Comparison of ENCODE assay signal across 19 cellular contexts in genomic region chr2:37893327-37893726, GRCh38. TPM values are rescaled to one million over a fixed set of nuclear protein-coding genes. Genes with fewer than 3 reads are reported as not detected.
DNase-seq lines count a peak whose midpoint lies in the region; ATAC-seq and TF ChIP-seq lines count a peak whose summit lies in the region.
"Had no signal": no experiment of that assay in that cellular context is flagged by ENCODE, and none has a peak within 500 bp of the region (broad histone marks: within the 10 kb centered on the region; RNA-seq: fewer than 3 reads in every experiment).

No MANE protein-coding gene starts in this region.

- no peaks in the 10 kb centered on the region for H3K36me3 ChIP-seq in OCI-LY1 (ENCODE audit: insufficient read depth, low read length)
- H3K36me3 ChIP-seq: gastrocnemius medialis, ovary, stomach, upper lobe of right lung had no signal

- intact Hi-C loops in activated naive CD4-positive, alpha-beta T cell treated with anti-CD3 and anti-CD28 coated beads for 36 hours (cut with micrococcal nuclease), result loop anchor here (2.0 to 5.0 kb wide), 3 partner anchors 61 to 381 kb away; no protein-coding TSS in a partner anchor

- no peaks in the 10 kb centered on the region for H3K27me3 ChIP-seq in OCI-LY1 (ENCODE audit: insufficient read depth, low read length)
- H3K27me3 ChIP-seq: gastrocnemius medialis, ovary, stomach, upper lobe of right lung had no signal

- H3K9me2 ChIP-seq in OCI-LY1 (ENCODE audit: low read depth, low read length), result no peaks in the 10 kb centered on the region

- no peaks in the 10 kb centered on the region for H3K79me2 ChIP-seq in OCI-LY1 (ENCODE audit: insufficient read depth, low read length)

- H3K27ac Mint-ChIP-seq in activated naive CD4-positive, alpha-beta T cell treated with anti-CD3 and anti-CD28 coated beads for 36 hours, result peak overlapping the region; percentile 16
- H3K27ac Mint-ChIP-seq: activated naive CD8-positive, alpha-beta T cell treated with anti-CD3 and anti-CD28 coated beads, Interleukin-2, amount 50 U/mL, for 24 hours had no signal

- ATAC-seq in GM18867 (IDR thresholded peaks at IDR 0.05; ENCODE audit: unreplicated experiment), result no peak
- no peak for ATAC-seq in GM21737 (IDR thresholded peaks at IDR 0.05; ENCODE audit: unreplicated experiment)
- ATAC-seq: A549, gastrocnemius medialis, K562 had no signal

- CTCF ChIA-PET in activated naive CD4-positive, alpha-beta T cell treated with anti-CD3 and anti-CD28 coated beads for 36 hours (lab: Charles Lee), result interaction anchor here (1.2 to 5.2 kb wide), 2 partner anchors 16 to 478 kb away, joined by 4 to 54 read pairs; no protein-coding TSS in a partner anchor

- no peaks in the 10 kb centered on the region for H3F3A ChIP-seq in OCI-LY1 (ENCODE audit: insufficient read depth, low read length)

- H3K9ac ChIP-seq in OCI-LY1 (ENCODE audit: low read length), result no peak overlapping the region

- H4K20me1 ChIP-seq in OCI-LY1 (ENCODE audit: insufficient read depth, low read length), result no peaks in the 10 kb centered on the region

- H3K4me3 ChIP-seq in OCI-LY1 (ENCODE audit: low read depth, low read length, poor library complexity, severe bottlenecking), result no peak overlapping the region
- no peak overlapping the region for H3K4me3 ChIP-seq in epithelial cell of esophagus (ENCODE audit: low read length)
- H3K4me3 ChIP-seq: A549, dorsolateral prefrontal cortex, gastrocnemius medialis, K562, ovary, stomach, upper lobe of right lung had no signal

- peak overlapping the region; percentile 28 for H3K27ac ChIP-seq in OCI-LY1 (ENCODE audit: low read depth, low read length, poor library complexity, severe bottlenecking)
- H3K27ac ChIP-seq: A549, dorsolateral prefrontal cortex, gastrocnemius medialis, ovary, stomach had no signal

- H2AFZ ChIP-seq in OCI-LY1 (ENCODE audit: low read length), result no peak overlapping the region

- H3K4me1 ChIP-seq in OCI-LY1 (ENCODE audit: insufficient read depth, low read length, severe bottlenecking), result peaks cover 22% of the 10 kb centered on the region
- H3K4me1 ChIP-seq: gastrocnemius medialis had no signal

- peaks cover 31% of the 10 kb centered on the region for H3K4me1 Mint-ChIP-seq in activated naive CD4-positive, alpha-beta T cell treated with anti-CD3 and anti-CD28 coated beads for 36 hours (ENCODE audit: low read depth)

- H3K9me3 ChIP-seq in OCI-LY1 (ENCODE audit: low read length), result no peaks in the 10 kb centered on the region
- H3K9me3 ChIP-seq: A549, gastrocnemius medialis, ovary, stomach, upper lobe of right lung had no signal

- TF ChIP-seq CTCF in OCI-LY1 (IDR thresholded peaks at IDR 0.05; ENCODE audit: low read length) (no peak), epithelial cell of esophagus (IDR thresholded peaks at IDR 0.05; ENCODE audit: insufficient read depth, low read depth, low read length, missing control alignments) (no peak)

- H3K9me3 Mint-ChIP-seq in activated naive CD4-positive, alpha-beta T cell treated with anti-CD3 and anti-CD28 coated beads for 36 hours, result no peaks in the 10 kb centered on the region
- H3K9me3 Mint-ChIP-seq: activated naive CD8-positive, alpha-beta T cell treated with anti-CD3 and anti-CD28 coated beads, Interleukin-2, amount 50 U/mL, for 24 hours had no signal

- H3K36me3 Mint-ChIP-seq in activated naive CD4-positive, alpha-beta T cell treated with anti-CD3 and anti-CD28 coated beads for 36 hours (ENCODE audit: low read depth), result no peaks in the 10 kb centered on the region

- no peaks in the 10 kb centered on the region for H3K27me3 Mint-ChIP-seq in activated naive CD4-positive, alpha-beta T cell treated with anti-CD3 and anti-CD28 coated beads for 36 hours (ENCODE audit: low read depth)

- no peak overlapping the region for H3K4me2 ChIP-seq in OCI-LY1 (ENCODE audit: low read length)
- H3K4me2 ChIP-seq: A549 had no signal

- no peak overlapping the region for H3K4me3 Mint-ChIP-seq in activated naive CD4-positive, alpha-beta T cell treated with anti-CD3 and anti-CD28 coated beads for 36 hours
- H3K4me3 Mint-ChIP-seq: activated naive CD8-positive, alpha-beta T cell treated with anti-CD3 and anti-CD28 coated beads, Interleukin-2, amount 50 U/mL, for 24 hours had no signal

- no peak for DNase-seq in activated naive CD4-positive, alpha-beta T cell treated with anti-CD3 and anti-CD28 coated beads for 36 hours
- DNase-seq in activated naive CD4-positive, alpha-beta T cell (lab: John Stamatoyannopoulos, UW), result no peak
- DNase-seq in epithelial cell of esophagus (ENCODE audit: low read depth) (peak; percentile 35), renal cortical epithelial cell (ENCODE audit: low read depth) (peak; percentile 38)
- no peak for DNase-seq in activated CD4-positive, CD25-positive, alpha-beta regulatory T cell treated with anti-CD3 and anti-CD28 coated beads, Interleukin-2, amount 50 U/mL, for 72 hours
- DNase-seq: activated naive CD8-positive, alpha-beta T cell treated with anti-CD3 and anti-CD28 coated beads, Interleukin-2, amount 50 U/mL, for 24 hours; DND-41; dorsolateral prefrontal cortex; gastrocnemius medialis; NCI-H1105; NCI-H2081 treated with DMSO at 0.1 percent for 48 hours; ovary; stomach; upper lobe of right lung had no signal

RNA-seq across cellular contexts. Expression of gene RMDN2, which starts 31.8 kb away (rescaled TPM):
- total RNA-seq in activated naive CD4-positive, alpha-beta T cell treated with anti-CD3 and anti-CD28 coated beads for 36 hours, result 1 to 10 TPM in 1 of 2 experiments, under 1 TPM in 1; 0.79 to 1.2 TPM
- total RNA-seq in renal cortical epithelial cell, result 5.2 and 18.1 TPM in 2 replicates

Comparison
In these comparisons a context has a peak if more than half of its experiments do, and no peak if none do; other contexts are left out.
1. DNase-seq: peak in epithelial cell of esophagus (single experiment) and renal cortical epithelial cell (single experiment); none in activated naive CD4-positive, alpha-beta T cell treated with anti-CD3 and anti-CD28 coated beads for 36 hours (single experiment), activated naive CD4-positive, alpha-beta T cell (0 of 4) and activated CD4-positive, CD25-positive, alpha-beta regulatory T cell treated with anti-CD3 and anti-CD28 coated beads, Interleukin-2, amount 50 U/mL, for 72 hours (single experiment).